11 cellular contexts compared by ENCODE assay signal in genomic region chr16:89482087-89482823, GRCh38. TPM values are rescaled to one million over a fixed set of nuclear protein-coding genes. Genes with fewer than 3 reads are reported as not detected.
DNase-seq lines count a peak whose midpoint lies in the region; ATAC-seq and TF ChIP-seq lines count a peak whose summit lies in the region.
"Had no signal": no experiment of that assay in that cellular context is flagged by ENCODE, and none has a peak within 500 bp of the region (broad histone marks: within the 10 kb centered on the region; RNA-seq: fewer than 3 reads in every experiment).

No MANE protein-coding gene starts in this region.

- no peaks in the 10 kb centered on the region for H3K27me3 ChIP-seq in BLaER1 treated with 17β-estradiol and CSF1 and Interleukin-3, amounts not matched to agents 10 nM and 100 nM
- no peaks in the 10 kb centered on the region for H3K27me3 ChIP-seq in HUES64 (ENCODE audit: insufficient read depth, low read length)
- no peaks in the 10 kb centered on the region for H3K27me3 ChIP-seq in body of pancreas
- no peaks in the 10 kb centered on the region for H3K27me3 ChIP-seq in gastroesophageal sphincter
- H3K27me3 ChIP-seq in SJCRH30 = no peaks in the 10 kb centered on the region

- H3K27me3 Mint-ChIP-seq in natural killer cell treated with Interleukin-12 subunit alpha and Interleukin-12 subunit beta and Interleukin-15 and Interleukin-18, amount 100 ng/mL, for 72 hours = no peaks in the 10 kb centered on the region

- H3K4me1 Mint-ChIP-seq in natural killer cell treated with Interleukin-12 subunit alpha and Interleukin-12 subunit beta and Interleukin-15 and Interleukin-18, amount 100 ng/mL, for 72 hours (ENCODE audit: low read depth in 2 of 2) = peaks cover 74 to 79% of the 10 kb centered on the region in 2 donors

- no peaks in the 10 kb centered on the region for H3K9me3 ChIP-seq in BLaER1 treated with 17β-estradiol and CSF1 and Interleukin-3, amounts not matched to agents 10 nM and 100 nM (replicated peaks in 1 of 11)
- H3K9me3 ChIP-seq in HUES64 (ENCODE audit: insufficient read depth, low read depth, low read length) (no peaks in the 10 kb centered on the region), body of pancreas (no peaks in the 10 kb centered on the region), gastroesophageal sphincter (no peaks in the 10 kb centered on the region), SJCRH30 (replicated peaks) (no peaks in the 10 kb centered on the region)
- H3K9me3 ChIP-seq: thoracic aorta had no signal

- TF ChIP-seq POLR2A in body of pancreas (IDR thresholded peaks at IDR 0.05) (no peak), gastroesophageal sphincter (IDR thresholded peaks at IDR 0.05) (no peak)

- H3K9ac ChIP-seq in BLaER1 treated with 17β-estradiol and CSF1 and Interleukin-3, amounts not matched to agents 10 nM and 100 nM = peak overlapping the region; percentile 17 to 100 (median 69); a peak in 18 of 22 replicates
- H3K9ac ChIP-seq in HUES64 (ENCODE audit: low read depth, low read length) = no peak overlapping the region

- no peak for TF ChIP-seq CTCF in body of pancreas (IDR thresholded peaks at IDR 0.05)
- no peak for TF ChIP-seq CTCF in gastroesophageal sphincter (IDR thresholded peaks at IDR 0.05)

- no peaks in the 10 kb centered on the region for H3K36me3 Mint-ChIP-seq in natural killer cell treated with Interleukin-12 subunit alpha and Interleukin-12 subunit beta and Interleukin-15 and Interleukin-18, amount 100 ng/mL, for 72 hours

- peaks cover 5 to 42% (median 22%) of the 10 kb centered on the region in 11 experiments; a peak in 15 of 22 replicates for H3K36me3 ChIP-seq in BLaER1 treated with 17β-estradiol and CSF1 and Interleukin-3, amounts not matched to agents 10 nM and 100 nM
- H3K36me3 ChIP-seq in HUES64 (ENCODE audit: insufficient read depth, low read length) = no peaks in the 10 kb centered on the region
- no peaks in the 10 kb centered on the region for H3K36me3 ChIP-seq in body of pancreas (replicated peaks in 1 of 2; ENCODE audit: insufficient read depth in 1 of 2, low read depth in 2 of 2)
- no peaks in the 10 kb centered on the region for H3K36me3 ChIP-seq in gastroesophageal sphincter
- H3K36me3 ChIP-seq in SJCRH30 = peaks cover 5% of the 10 kb centered on the region
- H3K36me3 ChIP-seq: thoracic aorta had no signal

- H4K20me1 ChIP-seq in BLaER1 treated with 17β-estradiol and CSF1 and Interleukin-3, amounts not matched to agents 10 nM and 100 nM = peaks cover 99 to 100% (median 100%) of the 10 kb centered on the region in 11 experiments

- H3K4me3 ChIP-seq in BLaER1 treated with 17β-estradiol and CSF1 and Interleukin-3, amounts not matched to agents 10 nM and 100 nM = peak overlapping the region in 1 of 10 experiments; percentile 40; a peak in 1 of 20 replicates
- H3K4me3 ChIP-seq in HUES64 (ENCODE audit: low read length) = no peak overlapping the region
- H3K4me3 ChIP-seq in body of pancreas = no peak overlapping the region
- no peak overlapping the region for H3K4me3 ChIP-seq in gastroesophageal sphincter
- H3K4me3 ChIP-seq in SJCRH30 = no peak overlapping the region
- H3K4me3 ChIP-seq: lung, thoracic aorta had no signal

- H3K4me3 Mint-ChIP-seq in natural killer cell treated with Interleukin-12 subunit alpha and Interleukin-12 subunit beta and Interleukin-15 and Interleukin-18, amount 100 ng/mL, for 72 hours = peak overlapping the region; percentile 56

- intact Hi-C loops in body of pancreas (cut with DNase I) = loop anchor here (10.0 kb wide), 1 partner anchor 67 kb away; no protein-coding TSS in a partner anchor

- H3K27ac Mint-ChIP-seq in natural killer cell treated with Interleukin-12 subunit alpha and Interleukin-12 subunit beta and Interleukin-15 and Interleukin-18, amount 100 ng/mL, for 72 hours = peak overlapping the region; percentile 66 to 84

- H3K27ac ChIP-seq in BLaER1 treated with 17β-estradiol and CSF1 and Interleukin-3, amounts not matched to agents 10 nM and 100 nM = peak overlapping the region in 10 of 11 experiments; percentile 24 to 99 (median 98); a peak in 19 of 22 replicates
- H3K27ac ChIP-seq in HUES64 (ENCODE audit: low read depth, low read length) (0 out of 2 replicates have a peak overlapping the region, but pooled peaks have one; percentile 10), body of pancreas (peak overlapping the region in 3 of 4 donors; percentile 52 to 61 (median 55)), gastroesophageal sphincter (peak overlapping the region in 2 of 4 donors; percentile 7 to 22), SJCRH30 (no peak overlapping the region)
- H3K27ac ChIP-seq: thoracic aorta had no signal

- no peaks in the 10 kb centered on the region for H3K9me3 Mint-ChIP-seq in natural killer cell treated with Interleukin-12 subunit alpha and Interleukin-12 subunit beta and Interleukin-15 and Interleukin-18, amount 100 ng/mL, for 72 hours

- H3K4me2 ChIP-seq in BLaER1 treated with 17β-estradiol and CSF1 and Interleukin-3, amounts not matched to agents 10 nM and 100 nM = peak overlapping the region; percentile 81 to 100 (median 92)

- no peak for TF ChIP-seq EP300 in gastroesophageal sphincter (IDR thresholded peaks at IDR 0.05)

- ATAC-seq in body of pancreas = peak; percentile 48
- ATAC-seq in natural killer cell treated with Interleukin-12 subunit alpha and Interleukin-12 subunit beta and Interleukin-15 and Interleukin-18, amount 100 ng/mL, for 72 hours = no peak
- no peak for ATAC-seq in gastroesophageal sphincter
- ATAC-seq in activated CD4-positive, CD25-positive, alpha-beta regulatory T cell treated with anti-CD3 and anti-CD28 coated beads, Interleukin-2, amount 50 U/mL, for 24 hours = no peak

- peaks cover 97 to 100% (median 100%) of the 10 kb centered on the region in 10 experiments for H3K4me1 ChIP-seq in BLaER1 treated with 17β-estradiol and CSF1 and Interleukin-3, amounts not matched to agents 10 nM and 100 nM
- H3K4me1 ChIP-seq in HUES64 (ENCODE audit: insufficient read depth, low read length) (peaks cover 47% of the 10 kb centered on the region), body of pancreas (peaks cover 78% of the 10 kb centered on the region), gastroesophageal sphincter (peaks cover 0 to 100% (median 56%) of the 10 kb centered on the region in 3 donors), SJCRH30 (peaks cover 65% of the 10 kb centered on the region)

- DNase-seq in body of pancreas (no peak), NCI-H187 treated with DMSO at 0.1 percent for 48 hours (lab: John Stamatoyannopoulos, UW) (no peak), SJCRH30 (no peak)
- DNase-seq in natural killer cell treated with Interleukin-12 subunit alpha and Interleukin-12 subunit beta and Interleukin-15 and Interleukin-18, amount 100 ng/mL, for 72 hours (ENCODE audit: low spot score) = no peak
- DNase-seq: NCI-H2227 treated with DMSO at 0.1 percent for 48 hours had no signal

- 85% methylated on average over 14 of the region's 14 CpGs for WGBS in HUES64
- 37 to 40% methylated on average over 14 of the region's 14 CpGs for WGBS in body of pancreas, 2 donors
- 43 to 66% methylated on average over 8 to 9 of the region's 14 CpGs for WGBS in gastroesophageal sphincter (ENCODE audit: low coverage in 1 of 2), 2 donors

RNA-seq across cellular contexts. Expression of gene ANKRD11, which starts 8.1 kb away (rescaled TPM):
- polyA plus RNA-seq in HUES64 (2013, experiment 1 of 2) = 67.8 TPM
- 71.1 TPM for polyA plus RNA-seq in HUES64 (2013, experiment 2 of 2)
- total RNA-seq in body of pancreas (10 to 100 TPM; 52.1 to 97.9 TPM), gastroesophageal sphincter (100 to 1,000 TPM in 2 of 4 donors, 10 to 100 TPM in 2; 67.0 to 107 (median 88.9) TPM)
- total RNA-seq in natural killer cell treated with Interleukin-12 subunit alpha and Interleukin-12 subunit beta and Interleukin-15 and Interleukin-18, amount 100 ng/mL, for 72 hours = 100 to 1,000 TPM; 197 to 320 TPM
- 105 and 116 TPM in 2 replicates for total RNA-seq in SJCRH30 (2014; rRNA removed; shearing (Covaris generic))

RNA-seq across cellular contexts. Expression of gene SPG7, which starts 25.9 kb away (rescaled TPM):
- polyA plus RNA-seq in HUES64 (2013, experiment 1 of 2) = 44.5 TPM
- polyA plus RNA-seq in HUES64 (2013, experiment 2 of 2) = 44.8 TPM
- total RNA-seq in body of pancreas = 100 to 1,000 TPM; 107 to 152 TPM
- 100 to 1,000 TPM in 1 of 2 donors, 10 to 100 TPM in 1; 88.6 to 188 TPM for total RNA-seq in natural killer cell treated with Interleukin-12 subunit alpha and Interleukin-12 subunit beta and Interleukin-15 and Interleukin-18, amount 100 ng/mL, for 72 hours
- total RNA-seq in gastroesophageal sphincter = 100 to 1,000 TPM in 2 of 4 donors, 10 to 100 TPM in 2; 80.9 to 160 (median 98.2) TPM
- total RNA-seq in SJCRH30 (2014; rRNA removed; shearing (Covaris generic)) = 137 and 161 TPM in 2 replicates
